1 cellular context compared by ENCODE assay signal in the genomic region with DNA sequence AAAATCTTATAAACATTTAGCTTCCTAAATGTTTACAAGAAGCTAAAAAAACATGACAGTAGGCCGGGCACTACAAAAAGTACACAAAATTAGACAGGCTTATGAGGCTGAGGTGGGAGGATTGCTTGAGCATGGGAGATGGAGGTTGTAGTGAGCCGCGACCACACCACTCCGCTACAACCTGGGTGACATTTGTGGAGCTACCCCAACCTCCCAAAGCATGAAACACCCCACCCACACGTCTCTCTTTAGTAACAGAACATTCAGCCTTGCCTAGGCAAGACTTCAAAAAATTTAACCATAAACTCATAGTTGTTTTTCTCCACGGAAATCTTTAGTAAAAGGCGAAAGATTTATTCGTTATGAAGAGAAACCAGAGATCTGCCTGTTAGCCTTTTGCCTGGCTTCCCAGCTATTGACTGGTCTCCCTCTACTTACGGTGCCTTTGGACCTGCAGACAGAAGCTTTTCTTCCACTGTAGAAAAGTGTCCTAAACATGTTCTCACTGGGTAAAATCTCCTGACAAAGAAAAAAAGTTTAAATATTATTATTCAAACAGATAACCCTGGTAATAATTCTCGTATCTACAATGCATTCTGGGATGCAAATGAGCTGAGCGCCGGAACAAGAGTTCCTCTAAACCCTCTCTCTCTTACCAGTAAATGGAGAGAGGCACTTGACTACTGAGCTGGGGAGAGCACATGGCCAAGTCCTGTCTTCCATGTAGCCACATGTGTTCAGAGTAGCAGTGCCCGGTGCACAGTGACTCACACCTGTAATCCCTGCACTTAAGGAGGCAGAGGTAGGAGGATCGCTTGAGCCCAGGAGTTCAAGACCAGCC.
TF ChIP-seq lines count a peak whose summit lies in the region.

No MANE protein-coding gene starts in this region.

TF ChIP-seq in SK-N-SH, 30 proteins besides CTCF, POLR2A, EP300 and RAD21 (continued from another document):
- TF ChIP-seq, protein P1, sequence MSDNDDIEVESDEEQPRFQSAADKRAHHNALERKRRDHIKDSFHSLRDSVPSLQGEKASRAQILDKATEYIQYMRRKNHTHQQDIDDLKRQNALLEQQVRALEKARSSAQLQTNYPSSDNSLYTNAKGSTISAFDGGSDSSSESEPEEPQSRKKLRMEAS (IDR thresholded peaks at IDR 0.05; ENCODE audit: low read depth): peak; percentile 41; the same call in 1 of the 2 replicates
TF ChIP-seq in SK-N-SH: peak in this region for 13.
